ENCODE assay signal across 4 cellular contexts in genomic region chr5:164998142-164998541, GRCh38.
"Had no signal": no experiment of that assay in that cellular context is flagged by ENCODE, and none has a peak within 500 bp of the region (broad histone marks: within the 10 kb centered on the region; RNA-seq: fewer than 3 reads in every experiment).

No MANE protein-coding gene starts in this region.

- H3K4me3 ChIP-seq: GM23338 had no signal

- H3K9me3 Mint-ChIP-seq: GM23338, H9 had no signal

- H3K4me3 Mint-ChIP-seq: GM23338, H9 had no signal

- DNase-seq: H9, HCEC 1CT, IMR-90 had no signal

- ATAC-seq: GM23338 had no signal

- H3K27ac Mint-ChIP-seq: GM23338, H9 had no signal
